Comparison of ENCODE assay signal across 18 cellular contexts in genomic region chr20:1402149-1402548, GRCh38. TPM values are rescaled to one million over a fixed set of nuclear protein-coding genes. Genes with fewer than 3 reads are reported as not detected.
DNase-seq lines count a peak whose midpoint lies in the region; ATAC-seq and TF ChIP-seq lines count a peak whose summit lies in the region.
"Had no signal": no experiment of that assay in that cellular context is flagged by ENCODE, and none has a peak within 500 bp of the region (broad histone marks: within the 10 kb centered on the region; RNA-seq: fewer than 3 reads in every experiment).

No MANE protein-coding gene starts in this region.

- POLR2A ChIA-PET in GM10248 (lab: Yijun Ruan, JAX) = no interaction called here

- peaks cover 2% of the 10 kb centered on the region for H3K36me3 Mint-ChIP-seq in activated naive CD4-positive, alpha-beta T cell treated with anti-CD3 and anti-CD28 coated beads, Interleukin-2, amount 10 ng/mL, durations not matched to agents 7 days and 5 days
- peaks cover 7 to 14% of the 10 kb centered on the region in 2 donors for H3K36me3 Mint-ChIP-seq in activated naive CD4-positive, alpha-beta T cell treated with anti-CD3 and anti-CD28 coated beads, Interleukin-2, amount 50 U/mL, for 72 hours
- H3K36me3 Mint-ChIP-seq: stimulated activated naive B cell treated with anti-CD40 and anti-IgM and Interleukin-4, amounts not matched to agents 10 μg/mL and 1 μg/mL and 100 μg/mL, for 72 hours had no signal

- DNase-seq in activated naive CD4-positive, alpha-beta T cell treated with anti-CD3 and anti-CD28 coated beads, Interleukin-2, amount 10 ng/mL, durations not matched to agents 7 days and 5 days = peak; percentile 39
- DNase-seq in activated naive CD4-positive, alpha-beta T cell (lab: John Stamatoyannopoulos, UW) = no peak
- DNase-seq in glomerular visceral epithelial cell (ENCODE audit: extremely low spot score) (peak; percentile 58), GM10248 (ENCODE audit: extremely low spot score) (no peak)
- no peak for DNase-seq in activated naive CD4-positive, alpha-beta T cell treated with anti-CD3 and anti-CD28 coated beads, Interleukin-2, amount 50 U/mL, for 72 hours (ENCODE audit: low spot score in 2 of 2)
- DNase-seq: 8988T; activated CD4-positive, alpha-beta T cell treated with anti-CD3 and anti-CD28 coated beads for 1 hour; activated CD8-positive, alpha-beta memory T cell treated with anti-CD3 and anti-CD28 coated beads, Interleukin-2, amount 50 U/mL, for 48 hours; C1 segment of cervical spinal cord; H9; NCI-H446; SIG-M5; stimulated activated naive B cell treated with anti-CD40 and anti-IgM and Interleukin-4, amounts not matched to agents 10 μg/mL and 1 μg/mL and 100 μg/mL, for 72 hours; thyroid gland had no signal

- peaks cover 17% of the 10 kb centered on the region for H3K27me3 Mint-ChIP-seq in activated naive CD4-positive, alpha-beta T cell treated with anti-CD3 and anti-CD28 coated beads, Interleukin-2, amount 10 ng/mL, durations not matched to agents 7 days and 5 days
- H3K27me3 Mint-ChIP-seq: stimulated activated naive B cell treated with anti-CD40 and anti-IgM and Interleukin-4, amounts not matched to agents 10 μg/mL and 1 μg/mL and 100 μg/mL, for 72 hours had no signal

- CTCF ChIA-PET in activated naive CD4-positive, alpha-beta T cell treated with anti-CD3 and anti-CD28 coated beads, Interleukin-2, amount 10 ng/mL, durations not matched to agents 7 days and 5 days (lab: Charles Lee) = no interaction called here
- CTCF ChIA-PET in GM10248 (lab: Yijun Ruan, JAX) = interaction anchor here (1.3 to 1.6 kb wide), 2 partner anchors 24 to 211 kb away, joined by 3 read pairs; no protein-coding TSS in a partner anchor

- peaks cover 9% of the 10 kb centered on the region for H3K9me3 Mint-ChIP-seq in activated naive CD4-positive, alpha-beta T cell treated with anti-CD3 and anti-CD28 coated beads, Interleukin-2, amount 10 ng/mL, durations not matched to agents 7 days and 5 days
- H3K9me3 Mint-ChIP-seq in activated naive CD4-positive, alpha-beta T cell treated with anti-CD3 and anti-CD28 coated beads, Interleukin-2, amount 50 U/mL, for 72 hours = peaks cover 4 to 11% of the 10 kb centered on the region in 2 donors
- H3K9me3 Mint-ChIP-seq: memory B cell; stimulated activated naive B cell treated with anti-CD40 and anti-IgM and Interleukin-4, amounts not matched to agents 10 μg/mL and 1 μg/mL and 100 μg/mL, for 72 hours had no signal

- TF ChIP-seq CTCF in GM10248 (IDR thresholded peaks at IDR 0.05; ENCODE audit: control extremely low read depth, extremely low read depth, low read depth, missing control alignments) = no peak

- H3K4me1 Mint-ChIP-seq in activated naive CD4-positive, alpha-beta T cell treated with anti-CD3 and anti-CD28 coated beads, Interleukin-2, amount 10 ng/mL, durations not matched to agents 7 days and 5 days = peaks cover 15% of the 10 kb centered on the region

- H3K27ac Mint-ChIP-seq in activated naive CD4-positive, alpha-beta T cell treated with anti-CD3 and anti-CD28 coated beads, Interleukin-2, amount 10 ng/mL, durations not matched to agents 7 days and 5 days = no peak overlapping the region
- H3K27ac Mint-ChIP-seq in activated naive CD4-positive, alpha-beta T cell treated with anti-CD3 and anti-CD28 coated beads, Interleukin-2, amount 50 U/mL, for 72 hours = no peak overlapping the region
- H3K27ac Mint-ChIP-seq: H9; memory B cell; stimulated activated naive B cell treated with anti-CD40 and anti-IgM and Interleukin-4, amounts not matched to agents 10 μg/mL and 1 μg/mL and 100 μg/mL, for 72 hours had no signal

- ATAC-seq in SK-N-SH treated with all-trans-retinoic acid at 6 μM for 48 hours = peak; percentile 63; the same call in 2 of the 3 replicates
- ATAC-seq in HG02759 (IDR thresholded peaks at IDR 0.05; ENCODE audit: unreplicated experiment) = no peak
- ATAC-seq in HG02571 (IDR thresholded peaks at IDR 0.05; ENCODE audit: unreplicated experiment) = no peak
- ATAC-seq in activated naive CD4-positive, alpha-beta T cell treated with anti-CD3 and anti-CD28 coated beads, Interleukin-2, amount 50 U/mL, for 72 hours = no peak
- ATAC-seq: stimulated activated naive B cell treated with anti-CD40 and anti-IgM and Interleukin-4, amounts not matched to agents 10 μg/mL and 1 μg/mL and 100 μg/mL, for 72 hours had no signal

- no peak overlapping the region for H3K4me3 Mint-ChIP-seq in activated naive CD4-positive, alpha-beta T cell treated with anti-CD3 and anti-CD28 coated beads, Interleukin-2, amount 10 ng/mL, durations not matched to agents 7 days and 5 days
- H3K4me3 Mint-ChIP-seq: H9; memory B cell; stimulated activated naive B cell treated with anti-CD40 and anti-IgM and Interleukin-4, amounts not matched to agents 10 μg/mL and 1 μg/mL and 100 μg/mL, for 72 hours had no signal

TF ChIP-seq in SK-N-SH treated with all-trans-retinoic acid at 6 μM for 48 hours, 23 proteins besides CTCF, POLR2A, EP300 and RAD21:
- TF ChIP-seq TOX (CRISPR knock-in tag; IDR thresholded peaks at IDR 0.05; ENCODE audit: borderline replicate concordance) = peak; percentile 41; the same call in 1 of the 2 replicates
- TF ChIP-seq SNAI2 (CRISPR knock-in tag; IDR thresholded peaks at IDR 0.05) = no peak
TF ChIP-seq in SK-N-SH treated with all-trans-retinoic acid at 6 μM for 48 hours: peak in this region for 1.

RNA-seq across cellular contexts. Expression of gene FKBP1A, which starts 9.3 kb away (rescaled TPM):
- 100 to 1,000 TPM; 147 to 374 TPM for total RNA-seq in activated naive CD4-positive, alpha-beta T cell treated with anti-CD3 and anti-CD28 coated beads, Interleukin-2, amount 50 U/mL, for 72 hours

Comparison
In these comparisons a context has a peak if more than half of its experiments do, and no peak if none do; other contexts are left out.
1. DNase-seq: peak in activated naive CD4-positive, alpha-beta T cell treated with anti-CD3 and anti-CD28 coated beads, Interleukin-2, amount 10 ng/mL, durations not matched to agents 7 days and 5 days (single experiment) and glomerular visceral epithelial cell (single experiment); none in activated naive CD4-positive, alpha-beta T cell (0 of 4), GM10248 (single experiment) and activated naive CD4-positive, alpha-beta T cell treated with anti-CD3 and anti-CD28 coated beads, Interleukin-2, amount 50 U/mL, for 72 hours (0 of 2).